In genomic region chr18:75207298-75208054, GRCh38 we compare ENCODE assay signal across 8 cellular contexts.
A peak's percentile ranks its signal among the peaks of the same experiment; 100 is the strongest.
DNase-seq lines count a peak whose midpoint lies in the region; ATAC-seq and TF ChIP-seq lines count a peak whose summit lies in the region.

No MANE protein-coding gene starts in this region.

- peak overlapping the region; percentile 86 for H3K9ac ChIP-seq in rectal smooth muscle tissue (ENCODE audit: low read length)

- no peaks in the 10 kb centered on the region for H3K9me2 ChIP-seq in DOHH2 (replicated peaks; ENCODE audit: control insufficient read depth, low read length)

- ATAC-seq in HG03565 (IDR thresholded peaks at IDR 0.05; ENCODE audit: unreplicated experiment) (no peak), GM18519 (IDR thresholded peaks at IDR 0.05; ENCODE audit: low FRiP score, unreplicated experiment) (no peak)

- peaks cover 61% of the 10 kb centered on the region for H3K79me2 ChIP-seq in DOHH2 (ENCODE audit: control insufficient read depth, low read length)

- POLR2A ChIA-PET in HEK293T (lab: Yijun Ruan, JAX), result interaction anchor here (1.0 kb wide), 1 partner anchor 14 kb away, joined by 3 read pairs; no protein-coding TSS in a partner anchor

- TF ChIP-seq CTCF in DOHH2 (IDR thresholded peaks at IDR 0.05; ENCODE audit: low read depth, low read length, poor library complexity, severe bottlenecking), result no peak
- TF ChIP-seq CTCF in VCaP (conservative IDR thresholded peaks at IDR 0.05), result no peak

- H3K4me2 ChIP-seq in DOHH2 (ENCODE audit: low read length), result peak overlapping the region; percentile 84

- H3K27ac ChIP-seq in DOHH2 (ENCODE audit: low read depth, low read length) (no peak overlapping the region), VCaP (peak overlapping the region; percentile 97), rectal smooth muscle tissue (ENCODE audit: low read depth, low read length) (peak overlapping the region; percentile 98)

- CTCF ChIA-PET in HEK293T (lab: Yijun Ruan, JAX), result no interaction called here

- peaks cover 11% of the 10 kb centered on the region; the same call in 1 of the 2 replicates for H4K20me1 ChIP-seq in DOHH2 (ENCODE audit: control insufficient read depth, insufficient read depth, low read depth, low read length)

- H3K36me3 ChIP-seq in DOHH2 (ENCODE audit: control insufficient read depth, low read length), result no peaks in the 10 kb centered on the region
- no peaks in the 10 kb centered on the region for H3K36me3 ChIP-seq in rectal smooth muscle tissue (ENCODE audit: control insufficient read depth, insufficient read depth, low read length)

- H3K27me3 ChIP-seq in DOHH2 (ENCODE audit: control insufficient read depth, low read length) (peaks cover 11% of the 10 kb centered on the region), rectal smooth muscle tissue (ENCODE audit: control insufficient read depth, insufficient read depth, low read length) (no peaks in the 10 kb centered on the region)

- DNase-seq in HEK293T (ENCODE audit: extremely low spot score), result no peak
- peak; percentile 74 for DNase-seq in fibroblast of peridontal ligament (ENCODE audit: extremely low read depth)
- no peak for DNase-seq in effector CD4-positive, alpha-beta T cell

- H3K4me3 ChIP-seq in DOHH2 (ENCODE audit: low read length) (peak overlapping the region; percentile 92), rectal smooth muscle tissue (ENCODE audit: low read length) (peak overlapping the region; percentile 97)

- H3K4me1 ChIP-seq in DOHH2 (ENCODE audit: control insufficient read depth, low read length) (peaks cover 27% of the 10 kb centered on the region), rectal smooth muscle tissue (ENCODE audit: control insufficient read depth, insufficient read depth, low read length) (peaks cover 7% of the 10 kb centered on the region)

- H3K9me3 ChIP-seq in DOHH2 (ENCODE audit: control insufficient read depth, insufficient read depth, low read length), result no peaks in the 10 kb centered on the region

- peaks cover 21% of the 10 kb centered on the region for H3F3A ChIP-seq in DOHH2 (ENCODE audit: control insufficient read depth, insufficient read depth)

TF ChIP-seq in HEK293T, 16 proteins besides CTCF, POLR2A, EP300 and RAD21:
- TF ChIP-seq LEF1 (IDR thresholded peaks at IDR 0.05; ENCODE audit: borderline replicate concordance), result no peak
- peak; percentile 60 for TF ChIP-seq PKNOX1 (IDR thresholded peaks at IDR 0.05)
